ENCODE assay signal across 23 cellular contexts in genomic region chr17:74474043-74474792, GRCh38. TPM values are rescaled to one million over a fixed set of nuclear protein-coding genes. Genes with fewer than 3 reads are reported as not detected.
DNase-seq lines count a peak whose midpoint lies in the region; ATAC-seq lines count a peak whose summit lies in the region.
"Had no signal": no experiment of that assay in that cellular context is flagged by ENCODE, and none has a peak within 500 bp of the region (broad histone marks: within the 10 kb centered on the region; RNA-seq: fewer than 3 reads in every experiment).

No MANE protein-coding gene starts in this region.

- no peak overlapping the region for H2AK5ac ChIP-seq in trophoblast cell (ENCODE audit: low read length)

- no peak overlapping the region for H4K12ac ChIP-seq in trophoblast cell (ENCODE audit: low read depth, low read length)

- CTCF ChIA-PET in T-cell (lab: Charles Lee) = no interaction called here

- H4K8ac ChIP-seq in trophoblast cell (ENCODE audit: low read depth, low read length) = no peak overlapping the region

- no peak overlapping the region for H3K4ac ChIP-seq in trophoblast cell (ENCODE audit: low read depth, low read length)

- no peaks in the 10 kb centered on the region for H3K27me3 ChIP-seq in trophoblast cell (ENCODE audit: insufficient read depth, low read length)
- H3K27me3 ChIP-seq: upper lobe of left lung had no signal

- no peak overlapping the region for H3K4me2 ChIP-seq in trophoblast cell (ENCODE audit: low read length)

- H3K9ac ChIP-seq in trophoblast cell (ENCODE audit: low read length) = no peak overlapping the region

- ATAC-seq in stimulated activated naive CD8-positive, alpha-beta T cell treated with anti-CD3 and anti-CD28 coated beads, Interleukin-15, amount 100 ng/mL, for 72 hours = peak; percentile 41
- no peak for ATAC-seq in stimulated activated naive CD8-positive, alpha-beta T cell treated with anti-CD3 and anti-CD28 coated beads, Interleukin-15, Interleukin-2, amounts not matched to agents 100 U/mL and 50 U/mL, for 24 hours
- ATAC-seq in T-cell (replicated peaks in 1 of 4) (peak; percentile 51 to 76 (median 58)), HG03097 (IDR thresholded peaks at IDR 0.05; ENCODE audit: low FRiP score, unreplicated experiment) (no peak), GM21576 (IDR thresholded peaks at IDR 0.05; ENCODE audit: unreplicated experiment) (no peak)

- peaks cover 57% of the 10 kb centered on the region for H3K36me3 Mint-ChIP-seq in T-cell
- H3K36me3 Mint-ChIP-seq in dendritic cell treated with granulocyte-macrophage colony-stimulating factor and Interleukin-4, amounts not matched to agents 40 ng/mL and 50 ng/mL, for 4 days (ENCODE audit: low read depth) = peaks cover 81% of the 10 kb centered on the region

- no peak overlapping the region for H2BK5ac ChIP-seq in trophoblast cell (ENCODE audit: low read depth, low read length, poor library complexity)

- no peak overlapping the region for H4K91ac ChIP-seq in trophoblast cell (ENCODE audit: low read depth, low read length)

- H3K4me3 ChIP-seq in trophoblast cell (ENCODE audit: low read depth, low read length) = no peak overlapping the region
- H3K4me3 ChIP-seq: sigmoid colon, upper lobe of left lung had no signal

- POLR2A ChIA-PET in T-cell (lab: Charles Lee) = no interaction called here

- peaks cover 9 to 23% of the 10 kb centered on the region in 2 donors for H3K9me3 Mint-ChIP-seq in stimulated activated naive CD8-positive, alpha-beta T cell treated with anti-CD3 and anti-CD28 coated beads, Interleukin-15, amount 100 ng/mL, for 72 hours
- peaks cover 0 to 8% (median 5%) of the 10 kb centered on the region in 3 donors for H3K9me3 Mint-ChIP-seq in T-cell
- H3K9me3 Mint-ChIP-seq in dendritic cell treated with granulocyte-macrophage colony-stimulating factor and Interleukin-4, amounts not matched to agents 40 ng/mL and 50 ng/mL, for 4 days = peaks cover 11% of the 10 kb centered on the region

- no peak overlapping the region for H3K18ac ChIP-seq in trophoblast cell (ENCODE audit: low read length)

- H3K4me1 ChIP-seq in trophoblast cell (ENCODE audit: control insufficient read depth in 1 of 2, insufficient read depth in 2 of 2, low read length in 2 of 2) = no peaks in the 10 kb centered on the region
- H3K4me1 ChIP-seq: sigmoid colon had no signal

- no peak overlapping the region for H3K23ac ChIP-seq in trophoblast cell (ENCODE audit: low read length)

- no peaks in the 10 kb centered on the region for H3K27me3 Mint-ChIP-seq in stimulated activated naive CD8-positive, alpha-beta T cell treated with anti-CD3 and anti-CD28 coated beads, Interleukin-15, amount 100 ng/mL, for 72 hours
- no peaks in the 10 kb centered on the region for H3K27me3 Mint-ChIP-seq in T-cell
- H3K27me3 Mint-ChIP-seq in dendritic cell treated with granulocyte-macrophage colony-stimulating factor and Interleukin-4, amounts not matched to agents 40 ng/mL and 50 ng/mL, for 4 days = no peaks in the 10 kb centered on the region

- no peak overlapping the region for H3K27ac ChIP-seq in trophoblast cell (ENCODE audit: low read depth, low read length)
- H3K27ac ChIP-seq: sigmoid colon had no signal

- H3K14ac ChIP-seq in trophoblast cell (ENCODE audit: low read length) = no peak overlapping the region

- no peak for DNase-seq in stimulated activated naive CD8-positive, alpha-beta T cell treated with anti-CD3 and anti-CD28 coated beads, Interleukin-15, amount 100 ng/mL, for 72 hours
- no peak for DNase-seq in stimulated activated naive CD8-positive, alpha-beta T cell treated with anti-CD3 and anti-CD28 coated beads, Interleukin-15, Interleukin-2, amounts not matched to agents 100 U/mL and 50 U/mL, for 24 hours
- DNase-seq in T-cell = peak in 24 of 34 experiments; percentile 23 to 60 (median 42)
- DNase-seq in trophoblast cell = no peak
- DNase-seq: activated B cell treated with CpG ODN at 0.5 μM for 24 hours; erythroblast; GOT3; Kasumi-1; kidney glomerular epithelial cell; mammary epithelial cell; naive B cell; NCI-H1105; NCI-H2081; NCI-H510A; SHP77; sigmoid colon; stimulated activated naive CD4-positive, alpha-beta T cell treated with Interleukin-2 at 50 U/mL for 16 hours had no signal

- H2BK120ac ChIP-seq in trophoblast cell (ENCODE audit: insufficient read depth, low read length, poor library complexity) = no peak overlapping the region

- intact Hi-C loops in dendritic cell treated with granulocyte-macrophage colony-stimulating factor and Interleukin-4, amounts not matched to agents 40 ng/mL and 50 ng/mL, for 4 days (cut with micrococcal nuclease) = no loop called here

- no CpG with 5 or more reads among the region's 9 CpGs for WGBS in trophoblast cell (ENCODE audit: extremely low coverage, insufficient coverage, insufficient read length)

- peak overlapping the region in 1 of 2 donors; percentile 87 for H3K27ac Mint-ChIP-seq in stimulated activated naive CD8-positive, alpha-beta T cell treated with anti-CD3 and anti-CD28 coated beads, Interleukin-15, amount 100 ng/mL, for 72 hours
- peak overlapping the region; percentile 84 for H3K27ac Mint-ChIP-seq in T-cell
- peak overlapping the region; percentile 26 for H3K27ac Mint-ChIP-seq in dendritic cell treated with granulocyte-macrophage colony-stimulating factor and Interleukin-4, amounts not matched to agents 40 ng/mL and 50 ng/mL, for 4 days
- H3K27ac Mint-ChIP-seq: activated B cell treated with CpG ODN at 0.5 μM for 24 hours had no signal

- no peaks in the 10 kb centered on the region for H3K36me3 ChIP-seq in trophoblast cell (ENCODE audit: control insufficient read depth in 1 of 2, insufficient read depth in 2 of 2, low read length in 2 of 2)
- H3K36me3 ChIP-seq: sigmoid colon had no signal

- peak overlapping the region; percentile 42 to 79 for H3K4me3 Mint-ChIP-seq in stimulated activated naive CD8-positive, alpha-beta T cell treated with anti-CD3 and anti-CD28 coated beads, Interleukin-15, amount 100 ng/mL, for 72 hours
- H3K4me3 Mint-ChIP-seq in T-cell = peak overlapping the region in 2 of 3 donors; percentile 28 to 72
- H3K4me3 Mint-ChIP-seq in dendritic cell treated with granulocyte-macrophage colony-stimulating factor and Interleukin-4, amounts not matched to agents 40 ng/mL and 50 ng/mL, for 4 days = no peak overlapping the region
- H3K4me3 Mint-ChIP-seq: activated B cell treated with CpG ODN at 0.5 μM for 24 hours, naive B cell had no signal

- no peak overlapping the region for H2AFZ ChIP-seq in trophoblast cell (ENCODE audit: insufficient read depth, low read length, poor library complexity)

- no peaks in the 10 kb centered on the region for H3K79me1 ChIP-seq in trophoblast cell (ENCODE audit: low read length)

- no peaks in the 10 kb centered on the region for H3K79me2 ChIP-seq in trophoblast cell (ENCODE audit: control insufficient read depth, insufficient read depth, low read length, poor library complexity)

- peaks cover 71% of the 10 kb centered on the region for H3K4me1 Mint-ChIP-seq in stimulated activated naive CD8-positive, alpha-beta T cell treated with anti-CD3 and anti-CD28 coated beads, Interleukin-15, amount 100 ng/mL, for 72 hours
- H3K4me1 Mint-ChIP-seq in T-cell = peaks cover 60 to 80% (median 66%) of the 10 kb centered on the region in 3 donors
- H3K4me1 Mint-ChIP-seq in dendritic cell treated with granulocyte-macrophage colony-stimulating factor and Interleukin-4, amounts not matched to agents 40 ng/mL and 50 ng/mL, for 4 days (ENCODE audit: low read depth) = peaks cover 65% of the 10 kb centered on the region

- no peak overlapping the region for H2BK12ac ChIP-seq in trophoblast cell (ENCODE audit: low read length)

- peaks cover 12% of the 10 kb centered on the region for H3K9me3 ChIP-seq in trophoblast cell (ENCODE audit: insufficient read depth, low read depth, low read length)
- H3K9me3 ChIP-seq: upper lobe of left lung had no signal

RNA-seq across cellular contexts. Expression of gene CD300A, which starts 7.8 kb away (rescaled TPM):
- 10 to 100 TPM in 4 of 5 donors, 1 to 10 TPM in 1; 9.2 to 18.8 (median 12.5) TPM for total RNA-seq in T-cell
- polyA plus RNA-seq in trophoblast cell (2013) = 0.26 and 0.30 TPM in 2 replicates
- total RNA-seq: mammary epithelial cell had no signal
- polyA plus RNA-seq: mammary epithelial cell had no signal

RNA-seq across cellular contexts. Expression of gene GPRC5C, which starts 42.3 kb away (rescaled TPM):
- total RNA-seq in T-cell = 1 to 10 TPM in 1 of 5 donors, under 1 TPM in 2, not detected in 2; 0.46 to 1.5 (median 0.55) TPM
- 26.2 and 26.4 TPM in 2 replicates for polyA plus RNA-seq in trophoblast cell (2013)

RNA-seq across cellular contexts. Expression of gene CD300LB, which starts 57.1 kb away (rescaled TPM):
- total RNA-seq in T-cell = not detected
- polyA plus RNA-seq in trophoblast cell (2013) = not detected in 2 replicates
- total RNA-seq: activated B cell treated with CpG ODN at 0.5 μM for 24 hours; frontal cortex; mammary epithelial cell; T-helper 1 cell treated with Interleukin-12 subunit alpha and Interleukin-12 subunit beta and Interleukin-4 antibody, amounts not matched to agents 30 ng/mL and 1 ng/mL, for 36 hours had no signal
- polyA plus RNA-seq: mammary epithelial cell had no signal

Comparison
In these comparisons a context has a peak if more than half of its experiments do, and no peak if none do; other contexts are left out.
1. ATAC-seq: peak in stimulated activated naive CD8-positive, alpha-beta T cell treated with anti-CD3 and anti-CD28 coated beads, Interleukin-15, amount 100 ng/mL, for 72 hours (single experiment) and T-cell (4 of 4); none in stimulated activated naive CD8-positive, alpha-beta T cell treated with anti-CD3 and anti-CD28 coated beads, Interleukin-15, Interleukin-2, amounts not matched to agents 100 U/mL and 50 U/mL, for 24 hours (single experiment), HG03097 (single experiment) and GM21576 (single experiment).
2. DNase-seq: peak in T-cell (24 of 34); none in stimulated activated naive CD8-positive, alpha-beta T cell treated with anti-CD3 and anti-CD28 coated beads, Interleukin-15, amount 100 ng/mL, for 72 hours (0 of 2), stimulated activated naive CD8-positive, alpha-beta T cell treated with anti-CD3 and anti-CD28 coated beads, Interleukin-15, Interleukin-2, amounts not matched to agents 100 U/mL and 50 U/mL, for 24 hours (single experiment) and trophoblast cell (0 of 2).